Comparison of ENCODE assay signal across 8 cellular contexts in genomic region chr1:94720091-94720793, GRCh38.
DNase-seq lines count a peak whose midpoint lies in the region; ATAC-seq and TF ChIP-seq lines count a peak whose summit lies in the region.
"Had no signal": no experiment of that assay in that cellular context is flagged by ENCODE, and none has a peak within 500 bp of the region (broad histone marks: within the 10 kb centered on the region; RNA-seq: fewer than 3 reads in every experiment).

No MANE protein-coding gene starts in this region.

- no peaks in the 10 kb centered on the region for H3K4me1 ChIP-seq in BE2C

- no peaks in the 10 kb centered on the region for H3K36me3 ChIP-seq in BE2C

- TF ChIP-seq POLR2A in NB4 (IDR thresholded peaks at IDR 0.05; ENCODE audit: extremely low read depth, insufficient read length): no peak

- no peak overlapping the region for H3K27ac Mint-ChIP-seq in natural killer cell
- H3K27ac Mint-ChIP-seq: activated naive CD8-positive, alpha-beta T cell had no signal

- H3K27me3 ChIP-seq in BE2C: no peaks in the 10 kb centered on the region

- H3K4me3 Mint-ChIP-seq in natural killer cell: no peak overlapping the region
- H3K4me3 Mint-ChIP-seq: activated naive CD8-positive, alpha-beta T cell had no signal

- ATAC-seq in GM18907 (IDR thresholded peaks at IDR 0.05; ENCODE audit: unreplicated experiment) (peak; percentile 99), HG02610 (IDR thresholded peaks at IDR 0.05; ENCODE audit: unreplicated experiment) (peak; percentile 99), natural killer cell (peak; percentile 50 to 86 (median 79))

- H3K27me3 Mint-ChIP-seq in natural killer cell (ENCODE audit: low read depth in 2 of 2): peaks cover 21 to 30% of the 10 kb centered on the region in 2 donors

- no peaks in the 10 kb centered on the region for H3K4me1 Mint-ChIP-seq in natural killer cell

- H3K4me3 ChIP-seq in NB4 (ENCODE audit: low read depth, low read length) (no peak overlapping the region), BE2C (ENCODE audit: low read depth, low read length) (no peak overlapping the region)

- intact Hi-C loops in natural killer cell (cut with micrococcal nuclease): no loop called here

- no peak for TF ChIP-seq CTCF in NB4 (IDR thresholded peaks at IDR 0.05; ENCODE audit: low read depth, low read length)
- TF ChIP-seq CTCF in natural killer cell (IDR thresholded peaks at IDR 0.05): no peak
- no peak for TF ChIP-seq CTCF in BE2C (IDR thresholded peaks at IDR 0.05; ENCODE audit: low read depth, low read length)

- no peaks in the 10 kb centered on the region for H3K9me3 ChIP-seq in BE2C

- in situ Hi-C loops in ACHN (cut with HindIII; ENCODE audit: low pct_ligation_motif_present, low pct_unique_long_range_greater_than_20kb, low sequenced_read_pairs): no loop called here

- peak; percentile 94 for DNase-seq in NB4 (ENCODE audit: low read depth)
- DNase-seq in natural killer cell: no peak
- DNase-seq in NCI-H748 treated with DMSO at 0.1 percent for 48 hours (lab: John Stamatoyannopoulos, UW): no peak
- DNase-seq in ACHN: no peak
- no peak for DNase-seq in BE2C

- no peaks in the 10 kb centered on the region for H3K9me3 Mint-ChIP-seq in natural killer cell

- no peaks in the 10 kb centered on the region for H3K36me3 Mint-ChIP-seq in natural killer cell
- H3K36me3 Mint-ChIP-seq: activated naive CD8-positive, alpha-beta T cell had no signal
